ENCODE assay signal across 14 cellular contexts in genomic region chr7:111025013-111025412, GRCh38.
DNase-seq lines count a peak whose midpoint lies in the region; ATAC-seq and TF ChIP-seq lines count a peak whose summit lies in the region.
"Had no signal": no experiment of that assay in that cellular context is flagged by ENCODE, and none has a peak within 500 bp of the region (broad histone marks: within the 10 kb centered on the region; RNA-seq: fewer than 3 reads in every experiment).

No MANE protein-coding gene starts in this region.

- intact Hi-C loops in activated CD4-positive, alpha-beta T cell treated with anti-CD3 and anti-CD28 coated beads, Interleukin-2, amount 10 ng/mL, durations not matched to agents 24 days and 14 days (cut with micrococcal nuclease): loop anchor here (1.0 to 5.0 kb wide), 7 partner anchors 12 to 207 kb away; no protein-coding TSS in a partner anchor
- intact Hi-C loops in mucosa of descending colon (cut with DNase I, micrococcal nuclease): no loop called here

- DNase-seq in activated CD4-positive, alpha-beta T cell treated with anti-CD3 and anti-CD28 coated beads, Interleukin-2, amount 10 ng/mL, durations not matched to agents 24 days and 14 days: peak; percentile 88
- no peak for DNase-seq in mucosa of descending colon
- DNase-seq in SW 1271 (lab: John Stamatoyannopoulos, UW): no peak
- no peak for DNase-seq in KG1 (lab: John Stamatoyannopoulos, UW)
- DNase-seq in glutamatergic neuron: no peak
- DNase-seq in NCI-H524 (lab: John Stamatoyannopoulos, UW): no peak
- DNase-seq: endodermal cell, head of caudate nucleus, NCI-H1105, NCI-H774, ovary, SIG-M5 had no signal

- peaks cover 15% of the 10 kb centered on the region for H3K9me3 Mint-ChIP-seq in activated CD4-positive, alpha-beta T cell treated with anti-CD3 and anti-CD28 coated beads, Interleukin-2, amount 10 ng/mL, durations not matched to agents 24 days and 14 days
- no peaks in the 10 kb centered on the region for H3K9me3 Mint-ChIP-seq in glutamatergic neuron (ENCODE audit: unreplicated experiment)

- H3K4me3 Mint-ChIP-seq in activated CD4-positive, alpha-beta T cell treated with anti-CD3 and anti-CD28 coated beads, Interleukin-2, amount 10 ng/mL, durations not matched to agents 24 days and 14 days: peak overlapping the region; percentile 59
- H3K4me3 Mint-ChIP-seq in glutamatergic neuron (ENCODE audit: unreplicated experiment): no peak overlapping the region
- H3K4me3 Mint-ChIP-seq: endodermal cell had no signal

- H3K4me1 Mint-ChIP-seq in activated CD4-positive, alpha-beta T cell treated with anti-CD3 and anti-CD28 coated beads, Interleukin-2, amount 10 ng/mL, durations not matched to agents 24 days and 14 days: peaks cover 75% of the 10 kb centered on the region
- peaks cover 16% of the 10 kb centered on the region for H3K4me1 Mint-ChIP-seq in glutamatergic neuron (ENCODE audit: low read depth, unreplicated experiment)

- H3K4me3 ChIP-seq in mucosa of descending colon: no peak overlapping the region
- H3K4me3 ChIP-seq: ovary had no signal

- ATAC-seq in GM18868 (IDR thresholded peaks at IDR 0.05; ENCODE audit: unreplicated experiment) (peak; percentile 33), HG02798 (IDR thresholded peaks at IDR 0.05; ENCODE audit: poor library complexity, unreplicated experiment) (peak; percentile 49), mucosa of descending colon (peak; percentile 65)

- no peaks in the 10 kb centered on the region for H3K4me1 ChIP-seq in mucosa of descending colon (ENCODE audit: low read depth)

- TF ChIP-seq CTCF in mucosa of descending colon (IDR thresholded peaks at IDR 0.05) (no peak), glutamatergic neuron (IDR thresholded peaks at IDR 0.05; ENCODE audit: partially characterized antibody, unreplicated experiment) (no peak)

- no peaks in the 10 kb centered on the region for H3K27me3 Mint-ChIP-seq in activated CD4-positive, alpha-beta T cell treated with anti-CD3 and anti-CD28 coated beads, Interleukin-2, amount 10 ng/mL, durations not matched to agents 24 days and 14 days
- no peaks in the 10 kb centered on the region for H3K27me3 Mint-ChIP-seq in glutamatergic neuron (ENCODE audit: unreplicated experiment)

- no peaks in the 10 kb centered on the region for H3K36me3 ChIP-seq in mucosa of descending colon (ENCODE audit: low read depth)
- H3K36me3 ChIP-seq: ovary had no signal

- peaks cover 30% of the 10 kb centered on the region for H3K36me3 Mint-ChIP-seq in activated CD4-positive, alpha-beta T cell treated with anti-CD3 and anti-CD28 coated beads, Interleukin-2, amount 10 ng/mL, durations not matched to agents 24 days and 14 days (ENCODE audit: low read depth)
- peaks cover 7% of the 10 kb centered on the region for H3K36me3 Mint-ChIP-seq in glutamatergic neuron (ENCODE audit: unreplicated experiment)

- H3K27ac Mint-ChIP-seq in activated CD4-positive, alpha-beta T cell treated with anti-CD3 and anti-CD28 coated beads, Interleukin-2, amount 10 ng/mL, durations not matched to agents 24 days and 14 days: peak overlapping the region; percentile 84
- H3K27ac Mint-ChIP-seq in glutamatergic neuron (ENCODE audit: unreplicated experiment): no peak overlapping the region

- no peaks in the 10 kb centered on the region for H3K9me3 ChIP-seq in mucosa of descending colon
- H3K9me3 ChIP-seq: ovary had no signal
